In the genomic region with DNA sequence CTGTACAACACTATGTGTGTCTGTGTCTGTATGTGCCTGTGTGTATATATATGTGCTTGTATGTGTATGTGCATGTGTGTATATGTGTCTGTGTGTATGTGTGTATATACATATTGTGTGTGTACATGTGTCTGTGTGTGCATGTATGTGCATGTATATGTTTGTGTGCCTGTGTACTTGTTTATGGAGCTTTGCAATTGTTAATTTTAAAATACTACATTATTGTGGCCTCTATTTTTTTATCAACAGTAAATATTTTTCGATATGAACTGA, we compare ENCODE assay signal across 18 cellular contexts.
DNase-seq lines count a peak whose midpoint lies in the region; ATAC-seq and TF ChIP-seq lines count a peak whose summit lies in the region.
"Had no signal": no experiment of that assay in that cellular context is flagged by ENCODE, and none has a peak within 500 bp of the region (broad histone marks: within the 10 kb centered on the region; RNA-seq: fewer than 3 reads in every experiment).

No MANE protein-coding gene starts in this region.

- H3K4me3 ChIP-seq in mucosa of descending colon (no peak overlapping the region), upper lobe of right lung (no peak overlapping the region)
- H3K4me3 ChIP-seq: esophagus squamous epithelium, lung had no signal

- intact Hi-C loops in mucosa of descending colon (cut with DNase I, micrococcal nuclease): no loop called here
- intact Hi-C loops in upper lobe of right lung (cut with DNase I): no loop called here

- no peak for DNase-seq in memory B cell (ENCODE audit: low spot score in 2 of 2)
- no peak for DNase-seq in mucosa of descending colon
- DNase-seq in hippocampal formation (lab: John Stamatoyannopoulos, UW): no peak
- DNase-seq in upper lobe of right lung: no peak
- no peak for DNase-seq in NCI-H345 (lab: John Stamatoyannopoulos, UW)
- DNase-seq: effector CD4-positive, alpha-beta T cell; esophagus squamous epithelium; glutamatergic neuron; naive thymus-derived CD8-positive, alpha-beta T cell; NCI-H1436; SHP77; T-helper 17 cell had no signal

- ATAC-seq in GM19035 (IDR thresholded peaks at IDR 0.05; ENCODE audit: unreplicated experiment): peak; percentile 19
- ATAC-seq in HG02642 (IDR thresholded peaks at IDR 0.05; ENCODE audit: poor library complexity, unreplicated experiment): peak; percentile 23
- peak; percentile 13 for ATAC-seq in HG03196 (IDR thresholded peaks at IDR 0.05; ENCODE audit: unreplicated experiment)
- peak; percentile 12 for ATAC-seq in memory B cell (ENCODE audit: low read depth)
- no peak for ATAC-seq in mucosa of descending colon
- no peak for ATAC-seq in upper lobe of right lung
- ATAC-seq: naive thymus-derived CD8-positive, alpha-beta T cell; T-helper 17 cell had no signal

- TF ChIP-seq CTCF in mucosa of descending colon (IDR thresholded peaks at IDR 0.05) (no peak), upper lobe of right lung (IDR thresholded peaks at IDR 0.05) (no peak)

- H3K4me3 Mint-ChIP-seq in memory B cell: no peak overlapping the region
- H3K4me3 Mint-ChIP-seq: activated T-helper 17 cell treated with anti-CD3 and anti-CD28 coated beads, Interleukin-2, amount 50 U/mL, for 72 hours; naive thymus-derived CD8-positive, alpha-beta T cell; T-helper 17 cell had no signal

- H3K9me3 ChIP-seq in mucosa of descending colon (no peaks in the 10 kb centered on the region), upper lobe of right lung (no peaks in the 10 kb centered on the region)
- H3K9me3 ChIP-seq: esophagus squamous epithelium had no signal

- H3K36me3 Mint-ChIP-seq in memory B cell: no peaks in the 10 kb centered on the region

- H3K4me1 Mint-ChIP-seq in memory B cell: peaks cover 11% of the 10 kb centered on the region
- H3K4me1 Mint-ChIP-seq: T-helper 17 cell had no signal

- no peaks in the 10 kb centered on the region for H3K27me3 ChIP-seq in upper lobe of right lung
- H3K27me3 ChIP-seq: esophagus squamous epithelium had no signal

- peaks cover 12% of the 10 kb centered on the region for H3K27me3 Mint-ChIP-seq in memory B cell

- peaks cover 18% of the 10 kb centered on the region for H3K9me3 Mint-ChIP-seq in memory B cell

- no peaks in the 10 kb centered on the region for H3K36me3 ChIP-seq in mucosa of descending colon (ENCODE audit: low read depth)
- H3K36me3 ChIP-seq in upper lobe of right lung: no peaks in the 10 kb centered on the region
- H3K36me3 ChIP-seq: esophagus squamous epithelium had no signal

- H3K4me1 ChIP-seq in mucosa of descending colon (ENCODE audit: low read depth): no peaks in the 10 kb centered on the region
- peaks cover 4% of the 10 kb centered on the region for H3K4me1 ChIP-seq in upper lobe of right lung
- H3K4me1 ChIP-seq: esophagus squamous epithelium had no signal

- no peak overlapping the region for H3K27ac ChIP-seq in upper lobe of right lung
- H3K27ac ChIP-seq: esophagus squamous epithelium had no signal

- H3K27ac Mint-ChIP-seq in memory B cell: no peak overlapping the region
- H3K27ac Mint-ChIP-seq: activated T-helper 17 cell treated with anti-CD3 and anti-CD28 coated beads, Interleukin-2, amount 50 U/mL, for 72 hours; naive thymus-derived CD8-positive, alpha-beta T cell; progenitor cell of endocrine pancreas; T-helper 17 cell had no signal

Comparison
In these comparisons a context has a peak if more than half of its experiments do, and no peak if none do; other contexts are left out.
1. ATAC-seq: peak in GM19035 (single experiment), HG02642 (single experiment), HG03196 (single experiment) and memory B cell (single experiment); none in mucosa of descending colon (single experiment) and upper lobe of right lung (single experiment).